In the genomic region with DNA sequence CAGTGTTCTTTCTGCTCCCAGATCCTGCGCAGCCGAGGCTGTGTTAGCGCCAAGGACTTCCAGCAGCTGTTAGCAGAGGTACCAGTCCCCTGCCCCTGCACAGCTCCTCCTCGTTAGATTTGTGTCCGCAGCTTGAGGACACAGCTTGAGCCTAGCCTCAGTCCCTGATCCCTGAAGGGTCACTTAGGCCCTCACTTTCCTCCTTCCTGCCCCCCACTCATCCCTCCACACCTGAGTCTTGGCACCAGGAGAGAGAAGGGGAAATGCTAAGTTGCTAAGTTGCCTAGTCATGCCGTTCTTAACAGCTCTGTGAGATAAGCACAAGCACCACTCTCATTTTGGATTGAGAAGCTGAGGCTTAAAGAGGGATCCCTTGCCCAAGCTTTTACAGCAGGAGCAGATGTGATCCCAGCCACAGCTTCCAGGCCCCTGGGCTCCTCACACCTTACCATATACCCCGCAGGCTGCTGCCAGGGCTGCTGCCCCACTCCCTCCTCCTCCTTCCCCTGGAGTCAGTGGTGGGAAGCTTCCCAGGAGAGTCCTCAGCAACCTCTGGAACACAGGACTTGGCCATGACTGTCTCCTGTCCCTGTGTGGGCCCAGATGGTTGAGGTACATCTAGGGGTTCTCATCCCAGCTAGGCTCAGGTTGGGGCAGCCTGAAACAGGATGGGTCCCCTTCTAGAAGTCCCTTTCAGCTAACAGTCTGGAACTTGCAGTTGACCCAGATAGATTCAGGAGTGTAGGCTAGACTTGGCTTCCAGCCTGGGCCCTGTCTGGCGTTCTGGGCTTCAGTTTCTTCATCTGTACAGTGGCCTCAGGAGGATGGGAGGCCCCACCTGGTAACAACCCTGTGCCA, we compare ENCODE assay signal across 1 cellular context.
TF ChIP-seq lines count a peak whose summit lies in the region.

No MANE protein-coding gene starts in this region.

TF ChIP-seq in K562, 482 proteins besides CTCF, POLR2A, EP300 and RAD21 (continued from another document and continues in another):
- TF ChIP-seq, protein P1, sequence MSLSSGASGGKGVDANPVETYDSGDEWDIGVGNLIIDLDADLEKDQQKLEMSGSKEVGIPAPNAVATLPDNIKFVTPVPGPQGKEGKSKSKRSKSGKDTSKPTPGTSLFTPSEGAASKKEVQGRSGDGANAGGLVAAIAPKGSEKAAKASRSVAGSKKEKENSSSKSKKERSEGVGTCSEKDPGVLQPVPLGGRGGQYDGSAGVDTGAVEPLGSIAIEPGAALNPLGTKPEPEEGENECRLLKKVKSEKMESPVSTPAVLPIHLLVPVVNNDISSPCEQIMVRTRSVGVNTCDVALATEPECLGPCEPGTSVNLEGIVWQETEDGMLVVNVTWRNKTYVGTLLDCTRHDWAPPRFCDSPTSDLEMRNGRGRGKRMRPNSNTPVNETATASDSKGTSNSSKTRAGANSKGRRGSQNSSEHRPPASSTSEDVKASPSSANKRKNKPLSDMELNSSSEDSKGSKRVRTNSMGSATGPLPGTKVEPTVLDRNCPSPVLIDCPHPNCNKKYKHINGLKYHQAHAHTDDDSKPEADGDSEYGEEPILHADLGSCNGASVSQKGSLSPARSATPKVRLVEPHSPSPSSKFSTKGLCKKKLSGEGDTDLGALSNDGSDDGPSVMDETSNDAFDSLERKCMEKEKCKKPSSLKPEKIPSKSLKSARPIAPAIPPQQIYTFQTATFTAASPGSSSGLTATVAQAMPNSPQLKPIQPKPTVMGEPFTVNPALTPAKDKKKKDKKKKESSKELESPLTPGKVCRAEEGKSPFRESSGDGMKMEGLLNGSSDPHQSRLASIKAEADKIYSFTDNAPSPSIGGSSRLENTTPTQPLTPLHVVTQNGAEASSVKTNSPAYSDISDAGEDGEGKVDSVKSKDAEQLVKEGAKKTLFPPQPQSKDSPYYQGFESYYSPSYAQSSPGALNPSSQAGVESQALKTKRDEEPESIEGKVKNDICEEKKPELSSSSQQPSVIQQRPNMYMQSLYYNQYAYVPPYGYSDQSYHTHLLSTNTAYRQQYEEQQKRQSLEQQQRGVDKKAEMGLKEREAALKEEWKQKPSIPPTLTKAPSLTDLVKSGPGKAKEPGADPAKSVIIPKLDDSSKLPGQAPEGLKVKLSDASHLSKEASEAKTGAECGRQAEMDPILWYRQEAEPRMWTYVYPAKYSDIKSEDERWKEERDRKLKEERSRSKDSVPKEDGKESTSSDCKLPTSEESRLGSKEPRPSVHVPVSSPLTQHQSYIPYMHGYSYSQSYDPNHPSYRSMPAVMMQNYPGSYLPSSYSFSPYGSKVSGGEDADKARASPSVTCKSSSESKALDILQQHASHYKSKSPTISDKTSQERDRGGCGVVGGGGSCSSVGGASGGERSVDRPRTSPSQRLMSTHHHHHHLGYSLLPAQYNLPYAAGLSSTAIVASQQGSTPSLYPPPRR (CRISPR knock-in tag; IDR thresholded peaks at IDR 0.05; ENCODE audit: borderline replicate concordance): no peak
- TF ChIP-seq, protein P2, sequence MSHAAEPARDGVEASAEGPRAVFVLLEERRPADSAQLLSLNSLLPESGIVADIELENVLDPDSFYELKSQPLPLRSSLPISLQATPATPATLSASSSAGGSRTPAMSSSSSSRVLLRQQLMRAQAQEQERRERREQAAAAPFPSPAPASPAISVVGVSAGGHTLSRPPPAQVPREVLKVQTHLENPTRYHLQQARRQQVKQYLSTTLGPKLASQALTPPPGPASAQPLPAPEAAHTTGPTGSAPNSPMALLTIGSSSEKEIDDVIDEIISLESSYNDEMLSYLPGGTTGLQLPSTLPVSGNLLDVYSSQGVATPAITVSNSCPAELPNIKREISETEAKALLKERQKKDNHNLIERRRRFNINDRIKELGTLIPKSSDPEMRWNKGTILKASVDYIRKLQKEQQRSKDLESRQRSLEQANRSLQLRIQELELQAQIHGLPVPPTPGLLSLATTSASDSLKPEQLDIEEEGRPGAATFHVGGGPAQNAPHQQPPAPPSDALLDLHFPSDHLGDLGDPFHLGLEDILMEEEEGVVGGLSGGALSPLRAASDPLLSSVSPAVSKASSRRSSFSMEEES (CRISPR knock-in tag; IDR thresholded peaks at IDR 0.05): no peak
- TF ChIP-seq, protein P3, sequence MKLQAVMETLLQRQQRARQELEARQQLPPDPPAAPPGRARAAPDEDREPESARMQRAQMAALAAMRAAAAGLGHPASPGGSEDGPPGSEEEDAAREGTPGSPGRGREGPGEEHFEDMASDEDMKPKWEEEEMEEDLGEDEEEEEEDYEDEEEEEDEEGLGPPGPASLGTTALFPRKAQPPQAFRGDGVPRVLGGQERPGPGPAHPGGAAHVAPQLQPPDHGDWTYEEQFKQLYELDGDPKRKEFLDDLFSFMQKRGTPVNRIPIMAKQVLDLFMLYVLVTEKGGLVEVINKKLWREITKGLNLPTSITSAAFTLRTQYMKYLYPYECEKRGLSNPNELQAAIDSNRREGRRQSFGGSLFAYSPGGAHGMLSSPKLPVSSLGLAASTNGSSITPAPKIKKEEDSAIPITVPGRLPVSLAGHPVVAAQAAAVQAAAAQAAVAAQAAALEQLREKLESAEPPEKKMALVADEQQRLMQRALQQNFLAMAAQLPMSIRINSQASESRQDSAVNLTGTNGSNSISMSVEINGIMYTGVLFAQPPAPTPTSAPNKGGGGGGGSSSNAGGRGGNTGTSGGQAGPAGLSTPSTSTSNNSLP (IDR thresholded peaks at IDR 0.05; ENCODE audit: borderline replicate concordance, low read depth, low read length): no peak
- TF ChIP-seq, protein P4, sequence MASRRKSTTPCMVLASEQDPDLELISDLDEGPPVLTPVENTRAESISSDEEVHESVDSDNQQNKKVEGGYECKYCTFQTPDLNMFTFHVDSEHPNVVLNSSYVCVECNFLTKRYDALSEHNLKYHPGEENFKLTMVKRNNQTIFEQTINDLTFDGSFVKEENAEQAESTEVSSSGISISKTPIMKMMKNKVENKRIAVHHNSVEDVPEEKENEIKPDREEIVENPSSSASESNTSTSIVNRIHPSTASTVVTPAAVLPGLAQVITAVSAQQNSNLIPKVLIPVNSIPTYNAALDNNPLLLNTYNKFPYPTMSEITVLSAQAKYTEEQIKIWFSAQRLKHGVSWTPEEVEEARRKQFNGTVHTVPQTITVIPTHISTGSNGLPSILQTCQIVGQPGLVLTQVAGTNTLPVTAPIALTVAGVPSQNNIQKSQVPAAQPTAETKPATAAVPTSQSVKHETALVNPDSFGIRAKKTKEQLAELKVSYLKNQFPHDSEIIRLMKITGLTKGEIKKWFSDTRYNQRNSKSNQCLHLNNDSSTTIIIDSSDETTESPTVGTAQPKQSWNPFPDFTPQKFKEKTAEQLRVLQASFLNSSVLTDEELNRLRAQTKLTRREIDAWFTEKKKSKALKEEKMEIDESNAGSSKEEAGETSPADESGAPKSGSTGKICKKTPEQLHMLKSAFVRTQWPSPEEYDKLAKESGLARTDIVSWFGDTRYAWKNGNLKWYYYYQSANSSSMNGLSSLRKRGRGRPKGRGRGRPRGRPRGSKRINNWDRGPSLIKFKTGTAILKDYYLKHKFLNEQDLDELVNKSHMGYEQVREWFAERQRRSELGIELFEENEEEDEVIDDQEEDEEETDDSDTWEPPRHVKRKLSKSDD (conservative IDR thresholded peaks at IDR 0.05; ENCODE audit: low read length): no peak
- TF ChIP-seq JUNB (CRISPR knock-in tag; conservative IDR thresholded peaks at IDR 0.05) (no peak), HNRNPLL (IDR thresholded peaks at IDR 0.05; ENCODE audit: low read depth, low read length, poor library complexity, severe bottlenecking) (no peak), NR1H2 (CRISPR knock-in tag; IDR thresholded peaks at IDR 0.05) (no peak), TAL1 (IDR thresholded peaks at IDR 0.05) (no peak), RFX7 (CRISPR knock-in tag; IDR thresholded peaks at IDR 0.05) (no peak), ELF1 (tag; IDR thresholded peaks at IDR 0.05) (no peak), ZNF232 (CRISPR knock-in tag; IDR thresholded peaks at IDR 0.05) (no peak), ZC3H4 (CRISPR knock-in tag; IDR thresholded peaks at IDR 0.05; ENCODE audit: borderline replicate concordance) (no peak; the same call in 1 of the 2 replicates), RBFOX2 (IDR thresholded peaks at IDR 0.05; ENCODE audit: low read depth, low read length) (no peak), KDM2B (CRISPR knock-in tag; IDR thresholded peaks at IDR 0.05) (no peak), STAG1 (CRISPR knock-in tag; IDR thresholded peaks at IDR 0.05; ENCODE audit: borderline replicate concordance) (no peak)
- TF ChIP-seq, protein P5, sequence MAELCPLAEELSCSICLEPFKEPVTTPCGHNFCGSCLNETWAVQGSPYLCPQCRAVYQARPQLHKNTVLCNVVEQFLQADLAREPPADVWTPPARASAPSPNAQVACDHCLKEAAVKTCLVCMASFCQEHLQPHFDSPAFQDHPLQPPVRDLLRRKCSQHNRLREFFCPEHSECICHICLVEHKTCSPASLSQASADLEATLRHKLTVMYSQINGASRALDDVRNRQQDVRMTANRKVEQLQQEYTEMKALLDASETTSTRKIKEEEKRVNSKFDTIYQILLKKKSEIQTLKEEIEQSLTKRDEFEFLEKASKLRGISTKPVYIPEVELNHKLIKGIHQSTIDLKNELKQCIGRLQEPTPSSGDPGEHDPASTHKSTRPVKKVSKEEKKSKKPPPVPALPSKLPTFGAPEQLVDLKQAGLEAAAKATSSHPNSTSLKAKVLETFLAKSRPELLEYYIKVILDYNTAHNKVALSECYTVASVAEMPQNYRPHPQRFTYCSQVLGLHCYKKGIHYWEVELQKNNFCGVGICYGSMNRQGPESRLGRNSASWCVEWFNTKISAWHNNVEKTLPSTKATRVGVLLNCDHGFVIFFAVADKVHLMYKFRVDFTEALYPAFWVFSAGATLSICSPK (IDR thresholded peaks at IDR 0.05; ENCODE audit: borderline replicate concordance): no peak
- TF ChIP-seq, protein P6, sequence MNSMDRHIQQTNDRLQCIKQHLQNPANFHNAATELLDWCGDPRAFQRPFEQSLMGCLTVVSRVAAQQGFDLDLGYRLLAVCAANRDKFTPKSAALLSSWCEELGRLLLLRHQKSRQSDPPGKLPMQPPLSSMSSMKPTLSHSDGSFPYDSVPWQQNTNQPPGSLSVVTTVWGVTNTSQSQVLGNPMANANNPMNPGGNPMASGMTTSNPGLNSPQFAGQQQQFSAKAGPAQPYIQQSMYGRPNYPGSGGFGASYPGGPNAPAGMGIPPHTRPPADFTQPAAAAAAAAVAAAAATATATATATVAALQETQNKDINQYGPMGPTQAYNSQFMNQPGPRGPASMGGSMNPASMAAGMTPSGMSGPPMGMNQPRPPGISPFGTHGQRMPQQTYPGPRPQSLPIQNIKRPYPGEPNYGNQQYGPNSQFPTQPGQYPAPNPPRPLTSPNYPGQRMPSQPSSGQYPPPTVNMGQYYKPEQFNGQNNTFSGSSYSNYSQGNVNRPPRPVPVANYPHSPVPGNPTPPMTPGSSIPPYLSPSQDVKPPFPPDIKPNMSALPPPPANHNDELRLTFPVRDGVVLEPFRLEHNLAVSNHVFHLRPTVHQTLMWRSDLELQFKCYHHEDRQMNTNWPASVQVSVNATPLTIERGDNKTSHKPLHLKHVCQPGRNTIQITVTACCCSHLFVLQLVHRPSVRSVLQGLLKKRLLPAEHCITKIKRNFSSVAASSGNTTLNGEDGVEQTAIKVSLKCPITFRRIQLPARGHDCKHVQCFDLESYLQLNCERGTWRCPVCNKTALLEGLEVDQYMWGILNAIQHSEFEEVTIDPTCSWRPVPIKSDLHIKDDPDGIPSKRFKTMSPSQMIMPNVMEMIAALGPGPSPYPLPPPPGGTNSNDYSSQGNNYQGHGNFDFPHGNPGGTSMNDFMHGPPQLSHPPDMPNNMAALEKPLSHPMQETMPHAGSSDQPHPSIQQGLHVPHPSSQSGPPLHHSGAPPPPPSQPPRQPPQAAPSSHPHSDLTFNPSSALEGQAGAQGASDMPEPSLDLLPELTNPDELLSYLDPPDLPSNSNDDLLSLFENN (IDR thresholded peaks at IDR 0.05; ENCODE audit: low read depth in 2 of 2, low read length in 2 of 2): no peak
- TF ChIP-seq, protein P7, sequence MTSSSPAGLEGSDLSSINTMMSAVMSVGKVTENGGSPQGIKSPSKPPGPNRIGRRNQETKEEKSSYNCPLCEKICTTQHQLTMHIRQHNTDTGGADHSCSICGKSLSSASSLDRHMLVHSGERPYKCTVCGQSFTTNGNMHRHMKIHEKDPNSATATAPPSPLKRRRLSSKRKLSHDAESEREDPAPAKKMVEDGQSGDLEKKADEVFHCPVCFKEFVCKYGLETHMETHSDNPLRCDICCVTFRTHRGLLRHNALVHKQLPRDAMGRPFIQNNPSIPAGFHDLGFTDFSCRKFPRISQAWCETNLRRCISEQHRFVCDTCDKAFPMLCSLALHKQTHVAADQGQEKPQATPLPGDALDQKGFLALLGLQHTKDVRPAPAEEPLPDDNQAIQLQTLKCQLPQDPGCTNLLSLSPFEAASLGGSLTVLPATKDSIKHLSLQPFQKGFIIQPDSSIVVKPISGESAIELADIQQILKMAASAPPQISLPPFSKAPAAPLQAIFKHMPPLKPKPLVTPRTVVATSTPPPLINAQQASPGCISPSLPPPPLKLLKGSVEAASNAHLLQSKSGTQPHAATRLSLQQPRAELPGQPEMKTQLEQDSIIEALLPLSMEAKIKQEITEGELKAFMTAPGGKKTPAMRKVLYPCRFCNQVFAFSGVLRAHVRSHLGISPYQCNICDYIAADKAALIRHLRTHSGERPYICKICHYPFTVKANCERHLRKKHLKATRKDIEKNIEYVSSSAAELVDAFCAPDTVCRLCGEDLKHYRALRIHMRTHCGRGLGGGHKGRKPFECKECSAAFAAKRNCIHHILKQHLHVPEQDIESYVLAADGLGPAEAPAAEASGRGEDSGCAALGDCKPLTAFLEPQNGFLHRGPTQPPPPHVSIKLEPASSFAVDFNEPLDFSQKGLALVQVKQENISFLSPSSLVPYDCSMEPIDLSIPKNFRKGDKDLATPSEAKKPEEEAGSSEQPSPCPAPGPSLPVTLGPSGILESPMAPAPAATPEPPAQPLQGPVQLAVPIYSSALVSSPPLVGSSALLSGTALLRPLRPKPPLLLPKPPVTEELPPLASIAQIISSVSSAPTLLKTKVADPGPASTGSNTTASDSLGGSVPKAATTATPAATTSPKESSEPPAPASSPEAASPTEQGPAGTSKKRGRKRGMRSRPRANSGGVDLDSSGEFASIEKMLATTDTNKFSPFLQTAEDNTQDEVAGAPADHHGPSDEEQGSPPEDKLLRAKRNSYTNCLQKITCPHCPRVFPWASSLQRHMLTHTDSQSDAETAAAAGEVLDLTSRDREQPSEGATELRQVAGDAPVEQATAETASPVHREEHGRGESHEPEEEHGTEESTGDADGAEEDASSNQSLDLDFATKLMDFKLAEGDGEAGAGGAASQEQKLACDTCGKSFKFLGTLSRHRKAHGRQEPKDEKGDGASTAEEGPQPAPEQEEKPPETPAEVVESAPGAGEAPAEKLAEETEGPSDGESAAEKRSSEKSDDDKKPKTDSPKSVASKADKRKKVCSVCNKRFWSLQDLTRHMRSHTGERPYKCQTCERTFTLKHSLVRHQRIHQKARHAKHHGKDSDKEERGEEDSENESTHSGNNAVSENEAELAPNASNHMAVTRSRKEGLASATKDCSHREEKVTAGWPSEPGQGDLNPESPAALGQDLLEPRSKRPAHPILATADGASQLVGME (CRISPR knock-in tag; IDR thresholded peaks at IDR 0.05): no peak
- TF ChIP-seq, protein P8, sequence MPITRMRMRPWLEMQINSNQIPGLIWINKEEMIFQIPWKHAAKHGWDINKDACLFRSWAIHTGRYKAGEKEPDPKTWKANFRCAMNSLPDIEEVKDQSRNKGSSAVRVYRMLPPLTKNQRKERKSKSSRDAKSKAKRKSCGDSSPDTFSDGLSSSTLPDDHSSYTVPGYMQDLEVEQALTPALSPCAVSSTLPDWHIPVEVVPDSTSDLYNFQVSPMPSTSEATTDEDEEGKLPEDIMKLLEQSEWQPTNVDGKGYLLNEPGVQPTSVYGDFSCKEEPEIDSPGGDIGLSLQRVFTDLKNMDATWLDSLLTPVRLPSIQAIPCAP (CRISPR knock-in tag; IDR thresholded peaks at IDR 0.05; ENCODE audit: borderline replicate concordance): no peak
- TF ChIP-seq, protein P9, sequence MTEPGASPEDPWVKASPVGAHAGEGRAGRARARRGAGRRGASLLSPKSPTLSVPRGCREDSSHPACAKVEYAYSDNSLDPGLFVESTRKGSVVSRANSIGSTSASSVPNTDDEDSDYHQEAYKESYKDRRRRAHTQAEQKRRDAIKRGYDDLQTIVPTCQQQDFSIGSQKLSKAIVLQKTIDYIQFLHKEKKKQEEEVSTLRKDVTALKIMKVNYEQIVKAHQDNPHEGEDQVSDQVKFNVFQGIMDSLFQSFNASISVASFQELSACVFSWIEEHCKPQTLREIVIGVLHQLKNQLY (CRISPR knock-in tag; conservative IDR thresholded peaks at IDR 0.05): no peak
